In genomic region chr1:241711326-241711725, GRCh38 we compare ENCODE assay signal across 18 cellular contexts. TPM values are rescaled to one million over a fixed set of nuclear protein-coding genes. Genes with fewer than 3 reads are reported as not detected.
DNase-seq lines count a peak whose midpoint lies in the region; ATAC-seq and TF ChIP-seq lines count a peak whose summit lies in the region.
"Had no signal": no experiment of that assay in that cellular context is flagged by ENCODE, and none has a peak within 500 bp of the region (broad histone marks: within the 10 kb centered on the region; RNA-seq: fewer than 3 reads in every experiment).

No MANE protein-coding gene starts in this region.

- WGBS in mammary epithelial cell (ENCODE audit: low coverage, missing lambda C conversion rate) = 96% methylated on average over 6 of the region's 6 CpGs

- H4K20me1 ChIP-seq in mammary epithelial cell (ENCODE audit: insufficient read depth, low read length) = no peaks in the 10 kb centered on the region
- H4K20me1 ChIP-seq: BLaER1 had no signal

- DNase-seq in NCI-H1417 (lab: John Stamatoyannopoulos, UW) (peak in 2 of 3 experiments; percentile 5 to 46), NCI-H1417 treated with DMSO at 0.1 percent for 48 hours (lab: John Stamatoyannopoulos, UW) (no peak), MCF 10A (ENCODE audit: unreplicated experiment) (no peak), mammary epithelial cell (no peak), OCI-M1 (lab: John Stamatoyannopoulos, UW) (peak; percentile 43)
- DNase-seq in stimulated activated naive CD4-positive, alpha-beta T cell treated with Interleukin-2 at 50 U/mL for 16 hours (lab: John Stamatoyannopoulos, UW) = no peak
- DNase-seq: 8988T; AML-193; Caco-2; CD8-positive, alpha-beta memory T cell; DND-41; GDM1; HCEC 1CT; HFFc6 had no signal

- no peaks in the 10 kb centered on the region for H3K27me3 ChIP-seq in mammary epithelial cell (ENCODE audit: insufficient read depth, low read length)
- H3K27me3 ChIP-seq: BLaER1 had no signal

- dilution Hi-C loops in mammary epithelial cell (cut with HindIII; ENCODE audit: low sequenced_read_pairs) = no loop called here

- CTCF ChIA-PET in MCF 10A (lab: Yijun Ruan, JAX) (interaction anchor here (0.6 kb wide), 1 partner anchor 8 kb away, joined by 3 read pairs; no protein-coding TSS in a partner anchor), mammary epithelial cell (lab: Charles Lee; ENCODE audit: low non-redundant PET) (no interaction called here)

- intact Hi-C loops in MCF 10A (cut with micrococcal nuclease) (no loop called here), mammary epithelial cell (cut with micrococcal nuclease) (no loop called here)

- H3K4me2 ChIP-seq in mammary epithelial cell (ENCODE audit: insufficient read depth, low read depth, low read length) = no peak overlapping the region
- H3K4me2 ChIP-seq: BLaER1 had no signal

- peaks cover 44% of the 10 kb centered on the region for H3K4me1 Mint-ChIP-seq in MCF 10A (ENCODE audit: insufficient read depth, unreplicated experiment)

- H3K27ac ChIP-seq in mammary epithelial cell (ENCODE audit: insufficient read depth, low read depth, low read length) = no peak overlapping the region
- H3K27ac ChIP-seq: BLaER1, HL-60 had no signal

- H3K27me3 Mint-ChIP-seq in MCF 10A (ENCODE audit: insufficient read depth, unreplicated experiment) = no peaks in the 10 kb centered on the region
- H3K27me3 Mint-ChIP-seq: CD8-positive, alpha-beta memory T cell had no signal

- no peak overlapping the region for H3K4me3 ChIP-seq in mammary epithelial cell (replicated peaks in 1 of 3; ENCODE audit: insufficient read depth in 1 of 3, low read depth in 2 of 3, low read length in 3 of 3)
- H3K4me3 ChIP-seq: BLaER1 had no signal

- peaks cover 7% of the 10 kb centered on the region for H3K36me3 Mint-ChIP-seq in MCF 10A (ENCODE audit: insufficient read depth, unreplicated experiment)
- H3K36me3 Mint-ChIP-seq: CD8-positive, alpha-beta memory T cell had no signal

- H2AFZ ChIP-seq in mammary epithelial cell (ENCODE audit: low read depth, low read length) = no peak overlapping the region

- no peaks in the 10 kb centered on the region for H3K36me3 ChIP-seq in mammary epithelial cell (ENCODE audit: insufficient read depth, low read length)
- H3K36me3 ChIP-seq: BLaER1 had no signal

- no peak overlapping the region for H3K9ac ChIP-seq in mammary epithelial cell (ENCODE audit: insufficient read depth, low read length)
- H3K9ac ChIP-seq: BLaER1 had no signal

- no peak overlapping the region for H3K4me3 Mint-ChIP-seq in MCF 10A (ENCODE audit: unreplicated experiment)
- H3K4me3 Mint-ChIP-seq: CD8-positive, alpha-beta memory T cell; HFFc6 had no signal

- no peaks in the 10 kb centered on the region for H3K79me2 ChIP-seq in mammary epithelial cell (ENCODE audit: insufficient read depth, low read length)

- no peaks in the 10 kb centered on the region for H3K9me3 Mint-ChIP-seq in MCF 10A (ENCODE audit: unreplicated experiment)
- H3K9me3 Mint-ChIP-seq: CD8-positive, alpha-beta memory T cell; HFFc6 had no signal

- no peak for ATAC-seq in GM19467 (IDR thresholded peaks at IDR 0.05; ENCODE audit: unreplicated experiment)

- H3K4me1 ChIP-seq in mammary epithelial cell (ENCODE audit: insufficient read depth, low read length) = peaks cover 18% of the 10 kb centered on the region
- H3K4me1 ChIP-seq: BLaER1, Caco-2 had no signal

- peak overlapping the region; percentile 4 for H3K27ac Mint-ChIP-seq in MCF 10A (ENCODE audit: low read depth, unreplicated experiment)
- H3K27ac Mint-ChIP-seq: HFFc6 had no signal

- POLR2A ChIA-PET in MCF 10A (lab: Yijun Ruan, JAX) = interaction anchor here (0.8 kb wide), 1 partner anchor 1062 kb away, joined by 3 read pairs; no protein-coding TSS in a partner anchor

- no peaks in the 10 kb centered on the region for H3K9me3 ChIP-seq in mammary epithelial cell (replicated peaks; ENCODE audit: insufficient read depth, low read length)
- H3K9me3 ChIP-seq: BLaER1, Caco-2 had no signal

- TF ChIP-seq CTCF in MCF 10A (IDR thresholded peaks at IDR 0.05; ENCODE audit: unreplicated experiment) (no peak), mammary epithelial cell (conservative IDR thresholded peaks at IDR 0.05 in 1 of 2, IDR thresholded peaks at IDR 0.05 in 1 of 2; ENCODE audit: extremely low read depth in 1 of 2, insufficient read depth in 1 of 2, low read depth in 1 of 2, low read length in 2 of 2) (no peak)

- in situ Hi-C loops in mammary epithelial cell (cut with MboI; ENCODE audit: low sequenced_read_pairs in 2 of 2) = no loop called here

- no TSS peak for BruUV-seq in MCF 10A (replicated peaks; lab: Mats Ljungman, UMichigan)
- BruUV-seq in mammary epithelial cell (replicated peaks; lab: Mats Ljungman, UMichigan) = no TSS peak

RNA-seq across cellular contexts. Expression of gene WDR64, which starts 59.2 kb away (rescaled TPM):
- total RNA-seq in MCF 10A (2022) (not detected in 2 replicates), mammary epithelial cell (not detected)
- polyA plus RNA-seq in mammary epithelial cell = not detected
- polyA minus RNA-seq in mammary epithelial cell = not detected
- total RNA-seq: Caco-2; CD8-positive, alpha-beta memory T cell; H4; HFFc6 had no signal

Comparison
In these comparisons a context has a peak if more than half of its experiments do, and no peak if none do; other contexts are left out.
1. DNase-seq: peak in NCI-H1417 (2 of 3) and OCI-M1 (single experiment); none in NCI-H1417 treated with DMSO at 0.1 percent for 48 hours (single experiment), MCF 10A (single experiment), mammary epithelial cell (single experiment) and stimulated activated naive CD4-positive, alpha-beta T cell treated with Interleukin-2 at 50 U/mL for 16 hours (single experiment).